24 cellular contexts compared by ENCODE assay signal in the genomic region with DNA sequence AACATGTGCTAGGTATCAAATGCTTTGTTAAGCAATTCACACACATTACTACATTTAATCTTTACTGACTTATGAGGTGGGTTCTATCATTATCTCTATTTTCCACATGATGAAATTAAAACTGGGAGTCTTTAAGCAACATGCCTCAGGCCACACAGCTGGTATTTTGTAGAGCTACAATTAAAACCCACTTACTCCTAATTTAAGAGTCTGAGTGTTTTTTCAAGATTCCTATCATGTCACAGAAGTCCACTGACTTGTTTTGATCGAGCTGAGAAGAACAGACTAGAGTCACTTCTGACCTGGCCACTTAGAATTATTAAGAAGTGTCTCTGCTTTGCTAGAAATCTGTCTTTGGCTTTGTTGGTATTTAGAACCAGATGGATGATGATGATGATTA.
"Had no signal": no experiment of that assay in that cellular context is flagged by ENCODE, and none has a peak within 500 bp of the region (broad histone marks: within the 10 kb centered on the region; RNA-seq: fewer than 3 reads in every experiment).

No MANE protein-coding gene starts in this region.

- DNase-seq: cortex of kidney; effector memory CD8-positive, alpha-beta T cell; erythroblast; esophagus squamous epithelium; foreskin melanocyte; glutamatergic neuron; heart right ventricle; hippocampal formation; left cardiac atrium; left lung; mesendoderm; midbrain; naive thymus-derived CD4-positive, alpha-beta T cell; stimulated activated CD4-positive, alpha-beta T cell treated with anti-CD3 and anti-CD28 coated beads, Interleukin-12 subunit alpha, Interleukin-12 subunit beta, amount 100 ng/mL, for 4 hours; stimulated activated CD4-positive, alpha-beta T cell treated with anti-CD3 and anti-CD28 coated beads, Interleukin-1b, Interleukin-23, amount 100 ng/mL, for 48 hours; stimulated activated CD4-positive, alpha-beta T cell treated with anti-CD3 and anti-CD28 coated beads, Interleukin-4, amount 100 ng/mL, for 24 hours; stimulated activated naive CD4-positive, alpha-beta T cell treated with Interleukin-2 at 50 U/mL for 16 hours; stomach; thyroid gland had no signal

- H3K4me1 ChIP-seq: esophagus squamous epithelium, heart right ventricle, left lung, neural progenitor cell, parathyroid adenoma, stomach, thyroid gland had no signal

- H3K4me3 ChIP-seq: esophagus squamous epithelium, heart right ventricle, left lung, neural progenitor cell, smooth muscle cell, stomach, thyroid gland had no signal

- H3K9me3 ChIP-seq: esophagus squamous epithelium, heart right ventricle, left lung, stomach, thyroid gland had no signal

- ATAC-seq: effector memory CD8-positive, alpha-beta T cell; heart right ventricle; left cardiac atrium; left lung; naive thymus-derived CD4-positive, alpha-beta T cell; sciatic nerve; stimulated activated effector memory CD8-positive, alpha-beta T cell treated with anti-CD3 and anti-CD28 coated beads, Interleukin-12 subunit alpha, Interleukin-12 subunit beta, amount 100 ng/mL, for 72 hours had no signal

- H3K27me3 ChIP-seq: esophagus squamous epithelium, left lung, neural progenitor cell, stomach, thyroid gland had no signal

- H3K27ac ChIP-seq: esophagus squamous epithelium, heart right ventricle, left lung, neural progenitor cell, parathyroid adenoma, stomach, thyroid gland had no signal
